15 cellular contexts compared by ENCODE assay signal in genomic region chrX:129833153-129834004, GRCh38. TPM values are rescaled to one million over a fixed set of nuclear protein-coding genes. Genes with fewer than 3 reads are reported as not detected.
DNase-seq lines count a peak whose midpoint lies in the region; ATAC-seq, FAIRE-seq and TF ChIP-seq lines count a peak whose summit lies in the region.
"Had no signal": no experiment of that assay in that cellular context is flagged by ENCODE, and none has a peak within 500 bp of the region (broad histone marks: within the 10 kb centered on the region; RNA-seq: fewer than 3 reads in every experiment).

No MANE protein-coding gene starts in this region.

- intact Hi-C loops in left ventricle myocardium superior (cut with micrococcal nuclease): no loop called here

- no peak overlapping the region for H3K18ac ChIP-seq in neuronal stem cell (ENCODE audit: low read length)

- no peak overlapping the region for H2BK120ac ChIP-seq in neuronal stem cell (ENCODE audit: low read depth, low read length)

- no peak overlapping the region for H3K4me2 ChIP-seq in neuronal stem cell (ENCODE audit: insufficient read depth, low read length, poor library complexity, severe bottlenecking)

- H3K4me1 ChIP-seq in neuronal stem cell (ENCODE audit: control insufficient read depth in 2 of 2, insufficient read depth in 1 of 2, low read depth in 1 of 2, low read length in 2 of 2): no peaks in the 10 kb centered on the region

- no peak overlapping the region for H2BK15ac ChIP-seq in neuronal stem cell (ENCODE audit: low read length)

- peak; percentile 59 for ATAC-seq in left ventricle myocardium superior
- ATAC-seq in HG03354 (IDR thresholded peaks at IDR 0.05; ENCODE audit: poor library complexity, severe bottlenecking, unreplicated experiment): no peak

- no peak overlapping the region for H3K23ac ChIP-seq in neuronal stem cell (ENCODE audit: low read depth, low read length, poor library complexity)

- H3K4ac ChIP-seq in neuronal stem cell (ENCODE audit: low read length): no peak overlapping the region

- H3K14ac ChIP-seq in neuronal stem cell (ENCODE audit: low read length): no peak overlapping the region

- no peak overlapping the region for H4K8ac ChIP-seq in neuronal stem cell (ENCODE audit: low read depth, low read length)

- H4K91ac ChIP-seq in neuronal stem cell (ENCODE audit: low read depth, low read length, poor library complexity): no peak overlapping the region

- peak; percentile 91 for FAIRE-seq in H54 (lab: Jason Lieb, UNC)
- FAIRE-seq: endometrium, urothelium cell line had no signal

- no peak overlapping the region for H2BK12ac ChIP-seq in neuronal stem cell (ENCODE audit: low read length)

- H2AFZ ChIP-seq in neuronal stem cell (ENCODE audit: low read length): no peak overlapping the region

- no peak overlapping the region for H3K4me3 ChIP-seq in neuronal stem cell (ENCODE audit: low read length in 2 of 2)
- H3K4me3 ChIP-seq: skin epidermis had no signal

- no peak overlapping the region for H3K9ac ChIP-seq in neuronal stem cell (ENCODE audit: low read depth, low read length, poor library complexity)

- no CpG with 5 or more reads among the region's 5 CpGs for WGBS in neuronal stem cell (ENCODE audit: extremely low coverage in 2 of 2, insufficient read length in 2 of 2, insufficient replicate concordance in 1 of 2), 2 donors

- H3K9me3 ChIP-seq in neuronal stem cell (replicated peaks in 1 of 2; ENCODE audit: control insufficient read depth in 2 of 2, insufficient read depth in 1 of 2, low read depth in 1 of 2, low read length in 2 of 2): no peaks in the 10 kb centered on the region

- no peak overlapping the region for H2BK5ac ChIP-seq in neuronal stem cell (ENCODE audit: low read length)

- no peak for TF ChIP-seq POLR2A in H54 (IDR thresholded peaks at IDR 0.05; ENCODE audit: low read depth, low read length)

- H3K79me1 ChIP-seq in neuronal stem cell (ENCODE audit: low read depth, low read length): no peaks in the 10 kb centered on the region

- H2AK5ac ChIP-seq in neuronal stem cell (ENCODE audit: low read depth, low read length): no peak overlapping the region

- peaks cover 0 to 24% of the 10 kb centered on the region in 2 donors for H3K36me3 ChIP-seq in neuronal stem cell (replicated peaks in 1 of 2; ENCODE audit: control insufficient read depth in 2 of 2, insufficient read depth in 2 of 2, low read length in 2 of 2)

- peak; percentile 55 for DNase-seq in ACHN
- DNase-seq in H54 (ENCODE audit: insufficient read length, low spot score): no peak
- DNase-seq in left ventricle myocardium superior: no peak
- no peak for DNase-seq in neuronal stem cell (ENCODE audit: low spot score)
- no peak for DNase-seq in NAMALWA (ENCODE audit: low spot score)
- no peak for DNase-seq in SIG-M5 (lab: John Stamatoyannopoulos, UW)
- DNase-seq: amniotic stem cell, GF-D8, naive B cell, NCI-H1092 treated with DMSO at 0.1 percent for 48 hours had no signal

- in situ Hi-C loops in ACHN (cut with HindIII; ENCODE audit: low pct_ligation_motif_present, low pct_unique_long_range_greater_than_20kb, low sequenced_read_pairs): no loop called here

- peak overlapping the region; percentile 83 for H3K27ac ChIP-seq in angular gyrus (ENCODE audit: low read depth, low read length)
- H3K27ac ChIP-seq in neuronal stem cell (replicated peaks; ENCODE audit: low read length): no peak overlapping the region
- H3K27ac ChIP-seq: skin epidermis had no signal

- no peaks in the 10 kb centered on the region for H3K27me3 ChIP-seq in neuronal stem cell (ENCODE audit: control insufficient read depth in 3 of 3, insufficient read depth in 3 of 3, low read depth in 1 of 3, low read length in 3 of 3)

RNA-seq across cellular contexts. Expression of gene ZDHHC9, which starts 10.3 kb away (rescaled TPM):
- total RNA-seq in left ventricle myocardium superior: 13.4 TPM
- 32.4 TPM for polyA plus RNA-seq in neuronal stem cell (2013, experiment 1 of 2)
- 32.7 TPM for polyA plus RNA-seq in neuronal stem cell (2013, experiment 2 of 2)

RNA-seq across cellular contexts. Expression of gene SASH3, which starts 53.6 kb away (rescaled TPM):
- 1.8 TPM for total RNA-seq in left ventricle myocardium superior
- not detected for polyA plus RNA-seq in neuronal stem cell (2013, experiment 1 of 2)
- polyA plus RNA-seq in neuronal stem cell (2013, experiment 2 of 2): not detected
